8 cellular contexts compared by ENCODE assay signal in genomic region chr15:74053941-74054529, GRCh38. TPM values are rescaled to one million over a fixed set of nuclear protein-coding genes. Genes with fewer than 3 reads are reported as not detected.
DNase-seq lines count a peak whose midpoint lies in the region; ATAC-seq and TF ChIP-seq lines count a peak whose summit lies in the region.

No MANE protein-coding gene starts in this region.

- DNase-seq in GM06990 (ENCODE audit: extremely low read depth, insufficient read length) (peak; percentile 44), NCI-H1105 treated with DMSO at 0.1 percent for 48 hours (lab: John Stamatoyannopoulos, UW) (peak; percentile 49), T-helper 1 cell (peak; percentile 31 to 63 (median 53)), amniotic epithelial cell (ENCODE audit: low read depth) (peak; percentile 43), left ventricle myocardium inferior (peak; percentile 75), sigmoid colon (peak; percentile 94)

- H3K36me3 ChIP-seq in GM06990 (ENCODE audit: control insufficient read depth, insufficient read depth, low read length) (no peaks in the 10 kb centered on the region), left ventricle myocardium inferior (no peaks in the 10 kb centered on the region), sigmoid colon (no peaks in the 10 kb centered on the region)

- TF ChIP-seq POLR2A in sigmoid colon (IDR thresholded peaks at IDR 0.05): no peak

- whole genome bisulfite sequencing in sigmoid colon, 2 donors: 3 to 10% methylated on average over 17 of the region's 17 CpGs

- H3K4me1 ChIP-seq in left ventricle myocardium inferior: peaks cover 33% of the 10 kb centered on the region
- peaks cover 0 to 43% (median 38%) of the 10 kb centered on the region in 4 donors for H3K4me1 ChIP-seq in sigmoid colon

- intact Hi-C loops in left ventricle myocardium inferior (cut with micrococcal nuclease) (no loop called here), sigmoid colon (cut with DNase I) (loop anchor here (10.0 kb wide), 1 partner anchor 251 kb away; no protein-coding TSS in a partner anchor)

- H3K4me3 ChIP-seq in GM06990 (replicated peaks; ENCODE audit: low read depth, low read length) (no peak overlapping the region), left ventricle myocardium inferior (peak overlapping the region; percentile 10), sigmoid colon (peak overlapping the region in 2 of 4 donors; percentile 8 to 13)

- no peak for TF ChIP-seq EP300 in sigmoid colon (IDR thresholded peaks at IDR 0.05)

- H3K27ac ChIP-seq in left ventricle myocardium inferior (replicated peaks) (no peak overlapping the region), sigmoid colon (peak overlapping the region in 3 of 4 donors; percentile 35 to 59 (median 38))

- TF ChIP-seq CTCF in GM06990 (IDR thresholded peaks at IDR 0.05; ENCODE audit: insufficient read depth, low read length, poor library complexity, severe bottlenecking) (peak; percentile 70), left ventricle myocardium inferior (IDR thresholded peaks at IDR 0.05; ENCODE audit: borderline replicate concordance) (peak; percentile 69), sigmoid colon (IDR thresholded peaks at IDR 0.05) (peak in 3 of 4 experiments; percentile 18 to 79 (median 27))

- no peaks in the 10 kb centered on the region for H3K27me3 ChIP-seq in GM06990 (replicated peaks; ENCODE audit: control insufficient read depth, insufficient read depth, low read length)
- no peaks in the 10 kb centered on the region for H3K27me3 ChIP-seq in left ventricle myocardium inferior (ENCODE audit: low read depth)
- H3K27me3 ChIP-seq in sigmoid colon: no peaks in the 10 kb centered on the region

- H3K9me3 ChIP-seq in left ventricle myocardium inferior (replicated peaks) (no peaks in the 10 kb centered on the region), sigmoid colon (no peaks in the 10 kb centered on the region)

- ATAC-seq in GM21360 (IDR thresholded peaks at IDR 0.05; ENCODE audit: unreplicated experiment) (no peak), HG03354 (IDR thresholded peaks at IDR 0.05; ENCODE audit: poor library complexity, severe bottlenecking, unreplicated experiment) (no peak)

RNA-seq across cellular contexts. Expression of gene GOLGA6A, which starts 28.3 kb away (rescaled TPM):
- total RNA-seq in left ventricle myocardium inferior (not detected), sigmoid colon (not detected)
- polyA plus RNA-seq in sigmoid colon: not detected

RNA-seq across cellular contexts. Expression of gene PML, which starts 59.5 kb away (rescaled TPM):
- total RNA-seq in left ventricle myocardium inferior: 19.1 TPM
- 100 to 1,000 TPM in 1 of 4 donors, 10 to 100 TPM in 3; 43.3 to 129 (median 60.0) TPM for total RNA-seq in sigmoid colon
- 10 to 100 TPM in 1 of 3 donors, 1 to 10 TPM in 2; 9.6 to 36.4 (median 9.7) TPM for polyA plus RNA-seq in sigmoid colon

Comparison
In these comparisons a context has a peak if more than half of its experiments do, and no peak if none do; other contexts are left out.
1. DNase-seq: peak in every context shown above with its lines; median percentile 94 in sigmoid colon; 75 in left ventricle myocardium inferior; 53 in T-helper 1 cell; 49 in NCI-H1105 treated with DMSO at 0.1 percent for 48 hours; 44 in GM06990; 43 in amniotic epithelial cell.